ENCODE assay signal across 1 cellular context in the genomic region with DNA sequence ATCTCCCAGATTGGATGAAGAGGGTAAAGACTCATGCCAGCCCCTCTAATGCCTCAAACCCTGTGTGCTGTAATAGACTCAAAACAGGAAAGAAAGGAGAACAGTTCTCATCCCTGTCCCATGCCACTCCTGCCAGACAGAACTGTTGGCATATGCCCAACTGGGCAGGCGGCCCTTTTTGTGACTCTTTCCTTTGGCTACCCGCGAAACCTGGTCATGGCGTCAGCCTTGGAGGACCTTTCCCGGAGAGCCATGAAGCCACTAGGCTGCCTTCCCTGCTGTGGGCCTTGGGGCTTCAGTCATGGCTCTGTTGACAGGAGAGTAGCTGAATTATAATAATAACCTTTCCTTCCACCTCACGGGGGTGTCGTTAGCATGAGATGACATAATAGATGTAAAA.
TF ChIP-seq lines count a peak whose summit lies in the region.

No MANE protein-coding gene starts in this region.

TF ChIP-seq in H1, 55 proteins besides CTCF, POLR2A, EP300 and RAD21 (continued from another document):
- TF ChIP-seq, protein P1, sequence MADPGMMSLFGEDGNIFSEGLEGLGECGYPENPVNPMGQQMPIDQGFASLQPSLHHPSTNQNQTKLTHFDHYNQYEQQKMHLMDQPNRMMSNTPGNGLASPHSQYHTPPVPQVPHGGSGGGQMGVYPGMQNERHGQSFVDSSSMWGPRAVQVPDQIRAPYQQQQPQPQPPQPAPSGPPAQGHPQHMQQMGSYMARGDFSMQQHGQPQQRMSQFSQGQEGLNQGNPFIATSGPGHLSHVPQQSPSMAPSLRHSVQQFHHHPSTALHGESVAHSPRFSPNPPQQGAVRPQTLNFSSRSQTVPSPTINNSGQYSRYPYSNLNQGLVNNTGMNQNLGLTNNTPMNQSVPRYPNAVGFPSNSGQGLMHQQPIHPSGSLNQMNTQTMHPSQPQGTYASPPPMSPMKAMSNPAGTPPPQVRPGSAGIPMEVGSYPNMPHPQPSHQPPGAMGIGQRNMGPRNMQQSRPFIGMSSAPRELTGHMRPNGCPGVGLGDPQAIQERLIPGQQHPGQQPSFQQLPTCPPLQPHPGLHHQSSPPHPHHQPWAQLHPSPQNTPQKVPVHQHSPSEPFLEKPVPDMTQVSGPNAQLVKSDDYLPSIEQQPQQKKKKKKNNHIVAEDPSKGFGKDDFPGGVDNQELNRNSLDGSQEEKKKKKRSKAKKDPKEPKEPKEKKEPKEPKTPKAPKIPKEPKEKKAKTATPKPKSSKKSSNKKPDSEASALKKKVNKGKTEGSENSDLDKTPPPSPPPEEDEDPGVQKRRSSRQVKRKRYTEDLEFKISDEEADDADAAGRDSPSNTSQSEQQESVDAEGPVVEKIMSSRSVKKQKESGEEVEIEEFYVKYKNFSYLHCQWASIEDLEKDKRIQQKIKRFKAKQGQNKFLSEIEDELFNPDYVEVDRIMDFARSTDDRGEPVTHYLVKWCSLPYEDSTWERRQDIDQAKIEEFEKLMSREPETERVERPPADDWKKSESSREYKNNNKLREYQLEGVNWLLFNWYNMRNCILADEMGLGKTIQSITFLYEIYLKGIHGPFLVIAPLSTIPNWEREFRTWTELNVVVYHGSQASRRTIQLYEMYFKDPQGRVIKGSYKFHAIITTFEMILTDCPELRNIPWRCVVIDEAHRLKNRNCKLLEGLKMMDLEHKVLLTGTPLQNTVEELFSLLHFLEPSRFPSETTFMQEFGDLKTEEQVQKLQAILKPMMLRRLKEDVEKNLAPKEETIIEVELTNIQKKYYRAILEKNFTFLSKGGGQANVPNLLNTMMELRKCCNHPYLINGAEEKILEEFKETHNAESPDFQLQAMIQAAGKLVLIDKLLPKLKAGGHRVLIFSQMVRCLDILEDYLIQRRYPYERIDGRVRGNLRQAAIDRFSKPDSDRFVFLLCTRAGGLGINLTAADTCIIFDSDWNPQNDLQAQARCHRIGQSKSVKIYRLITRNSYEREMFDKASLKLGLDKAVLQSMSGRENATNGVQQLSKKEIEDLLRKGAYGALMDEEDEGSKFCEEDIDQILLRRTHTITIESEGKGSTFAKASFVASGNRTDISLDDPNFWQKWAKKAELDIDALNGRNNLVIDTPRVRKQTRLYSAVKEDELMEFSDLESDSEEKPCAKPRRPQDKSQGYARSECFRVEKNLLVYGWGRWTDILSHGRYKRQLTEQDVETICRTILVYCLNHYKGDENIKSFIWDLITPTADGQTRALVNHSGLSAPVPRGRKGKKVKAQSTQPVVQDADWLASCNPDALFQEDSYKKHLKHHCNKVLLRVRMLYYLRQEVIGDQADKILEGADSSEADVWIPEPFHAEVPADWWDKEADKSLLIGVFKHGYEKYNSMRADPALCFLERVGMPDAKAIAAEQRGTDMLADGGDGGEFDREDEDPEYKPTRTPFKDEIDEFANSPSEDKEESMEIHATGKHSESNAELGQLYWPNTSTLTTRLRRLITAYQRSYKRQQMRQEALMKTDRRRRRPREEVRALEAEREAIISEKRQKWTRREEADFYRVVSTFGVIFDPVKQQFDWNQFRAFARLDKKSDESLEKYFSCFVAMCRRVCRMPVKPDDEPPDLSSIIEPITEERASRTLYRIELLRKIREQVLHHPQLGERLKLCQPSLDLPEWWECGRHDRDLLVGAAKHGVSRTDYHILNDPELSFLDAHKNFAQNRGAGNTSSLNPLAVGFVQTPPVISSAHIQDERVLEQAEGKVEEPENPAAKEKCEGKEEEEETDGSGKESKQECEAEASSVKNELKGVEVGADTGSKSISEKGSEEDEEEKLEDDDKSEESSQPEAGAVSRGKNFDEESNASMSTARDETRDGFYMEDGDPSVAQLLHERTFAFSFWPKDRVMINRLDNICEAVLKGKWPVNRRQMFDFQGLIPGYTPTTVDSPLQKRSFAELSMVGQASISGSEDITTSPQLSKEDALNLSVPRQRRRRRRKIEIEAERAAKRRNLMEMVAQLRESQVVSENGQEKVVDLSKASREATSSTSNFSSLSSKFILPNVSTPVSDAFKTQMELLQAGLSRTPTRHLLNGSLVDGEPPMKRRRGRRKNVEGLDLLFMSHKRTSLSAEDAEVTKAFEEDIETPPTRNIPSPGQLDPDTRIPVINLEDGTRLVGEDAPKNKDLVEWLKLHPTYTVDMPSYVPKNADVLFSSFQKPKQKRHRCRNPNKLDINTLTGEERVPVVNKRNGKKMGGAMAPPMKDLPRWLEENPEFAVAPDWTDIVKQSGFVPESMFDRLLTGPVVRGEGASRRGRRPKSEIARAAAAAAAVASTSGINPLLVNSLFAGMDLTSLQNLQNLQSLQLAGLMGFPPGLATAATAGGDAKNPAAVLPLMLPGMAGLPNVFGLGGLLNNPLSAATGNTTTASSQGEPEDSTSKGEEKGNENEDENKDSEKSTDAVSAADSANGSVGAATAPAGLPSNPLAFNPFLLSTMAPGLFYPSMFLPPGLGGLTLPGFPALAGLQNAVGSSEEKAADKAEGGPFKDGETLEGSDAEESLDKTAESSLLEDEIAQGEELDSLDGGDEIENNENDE (IDR thresholded peaks at IDR 0.05; ENCODE audit: insufficient replicate concordance, low read length): no peak
- TF ChIP-seq POLR2AphosphoS5 (IDR thresholded peaks at IDR 0.05; ENCODE audit: low read depth, low read length) (no peak), YY1 (IDR thresholded peaks at IDR 0.05; ENCODE audit: low read depth, low read length) (no peak), HDAC2 (IDR thresholded peaks at IDR 0.05; ENCODE audit: borderline replicate concordance in 1 of 2, low read depth in 2 of 2, low read length in 2 of 2) (no peak), MAFK (IDR thresholded peaks at IDR 0.05; ENCODE audit: low read depth, low read length) (no peak), CEBPB (IDR thresholded peaks at IDR 0.05; ENCODE audit: low read depth, low read length) (no peak)
